ENCODE assay signal across 8 cellular contexts in the genomic region with DNA sequence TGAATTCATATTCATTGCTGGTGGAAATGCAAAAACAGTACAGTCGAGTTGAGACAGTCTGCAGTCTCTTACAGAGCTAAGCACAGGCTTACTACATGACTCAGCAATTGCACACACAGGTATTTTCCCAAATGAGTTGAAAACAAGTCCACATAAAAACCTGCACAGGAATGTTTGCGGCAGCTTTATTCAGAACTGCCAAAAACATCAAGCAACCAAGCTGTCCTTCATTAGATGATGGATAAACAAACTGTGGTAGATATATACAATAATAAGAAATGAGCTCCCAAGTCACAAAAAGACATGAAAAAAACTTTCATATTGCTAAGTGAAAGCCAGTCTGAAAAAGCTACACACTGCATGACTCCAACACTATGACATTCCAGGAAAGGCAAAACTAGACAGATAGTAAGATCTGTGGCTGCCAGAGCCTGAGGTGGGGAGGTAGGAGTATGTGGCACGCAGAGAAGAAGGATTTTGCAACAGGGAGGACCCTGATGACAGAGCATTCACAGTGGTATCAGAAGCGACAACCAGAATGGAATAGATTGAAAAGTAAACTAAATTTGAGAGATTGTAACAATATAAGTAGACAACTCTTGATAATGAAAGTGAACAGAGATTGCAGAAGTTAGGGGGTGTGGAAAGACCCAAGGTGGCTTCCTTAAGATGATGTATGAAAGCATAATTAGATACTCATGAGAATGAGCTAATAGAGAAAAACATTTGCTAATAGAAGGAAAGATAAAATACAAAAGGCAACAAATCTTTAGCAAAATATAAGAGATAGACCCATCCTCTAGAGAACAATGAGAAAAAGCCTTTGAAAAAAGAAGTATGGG. TPM values are rescaled to one million over a fixed set of nuclear protein-coding genes. Genes with fewer than 3 reads are reported as not detected.
A peak's percentile ranks its signal among the peaks of the same experiment; 100 is the strongest.
DNase-seq lines count a peak whose midpoint lies in the region; ATAC-seq, FAIRE-seq and TF ChIP-seq lines count a peak whose summit lies in the region.

No MANE protein-coding gene starts in this region.

- no peaks in the 10 kb centered on the region for H4K20me1 ChIP-seq in keratinocyte (ENCODE audit: control insufficient read depth, extremely low read depth, insufficient read depth, low read length)

- H3K27ac Mint-ChIP-seq in activated CD4-positive, alpha-beta T cell treated with anti-CD3 and anti-CD28 coated beads, Interleukin-2, amount 10 ng/mL, durations not matched to agents 7 days and 5 days: no peak overlapping the region

- CTCF ChIA-PET in AG04449 (lab: Yijun Ruan, JAX): interaction anchor here (0.7 to 2.8 kb wide), 7 partner anchors 10 to 450 kb away, joined by 3 to 11 read pairs (median 4); no protein-coding TSS in a partner anchor
- CTCF ChIA-PET in activated CD4-positive, alpha-beta T cell treated with anti-CD3 and anti-CD28 coated beads, Interleukin-2, amount 10 ng/mL, durations not matched to agents 7 days and 5 days (lab: Charles Lee): interaction anchor here (0.7 kb wide), 1 partner anchor 513 kb away, joined by 3 read pairs; no protein-coding TSS in a partner anchor

- no peaks in the 10 kb centered on the region for H3K36me3 ChIP-seq in keratinocyte (ENCODE audit: control insufficient read depth in 2 of 2, extremely low read depth in 1 of 2, insufficient read depth in 2 of 2, low read length in 2 of 2)

- ATAC-seq in GM21723 (IDR thresholded peaks at IDR 0.05; ENCODE audit: unreplicated experiment): peak; percentile 60

- peak overlapping the region; percentile 49 for H2AFZ ChIP-seq in keratinocyte (ENCODE audit: control insufficient read depth, low read length)

- H3K4me2 ChIP-seq in keratinocyte (ENCODE audit: control insufficient read depth, extremely low read depth, insufficient read depth, low read depth, low read length): peak overlapping the region; percentile 95

- TF ChIP-seq CTCF in AG04449 (IDR thresholded peaks at IDR 0.05; ENCODE audit: insufficient read depth, low read length, missing control alignments) (no peak), VCaP (conservative IDR thresholded peaks at IDR 0.05) (no peak), keratinocyte (optimal IDR thresholded peaks at IDR 0.05 in 1 of 3, IDR thresholded peaks at IDR 0.05 in 1 of 3, conservative IDR thresholded peaks at IDR 0.05 in 1 of 3; ENCODE audit: extremely low read depth in 1 of 3, insufficient read depth in 2 of 3, low read length in 3 of 3) (no peak), D721Med (IDR thresholded peaks at IDR 0.05; ENCODE audit: insufficient read depth, missing control alignments) (no peak)

- dilution Hi-C loops in keratinocyte (cut with MboI; ENCODE audit: extremely low pct_ligation_motif_present, low sequenced_read_pairs): no loop called here

- H3K9me1 ChIP-seq in keratinocyte (ENCODE audit: control insufficient read depth, extremely low read depth, insufficient read depth, low read length): no peaks in the 10 kb centered on the region

- H3K79me2 ChIP-seq in keratinocyte (ENCODE audit: control insufficient read depth, insufficient read depth, low read length): no peaks in the 10 kb centered on the region

- H3K4me3 Mint-ChIP-seq in activated CD4-positive, alpha-beta T cell treated with anti-CD3 and anti-CD28 coated beads, Interleukin-2, amount 10 ng/mL, durations not matched to agents 7 days and 5 days: no peak overlapping the region

- H3K4me3 ChIP-seq in AG04449 (ENCODE audit: low read depth, low read length) (no peak overlapping the region), keratinocyte (ENCODE audit: control insufficient read depth in 2 of 3, extremely low read depth in 1 of 3, insufficient read depth in 2 of 3, low read depth in 1 of 3, low read length in 3 of 3) (peak overlapping the region in 2 of 3 experiments; percentile 60 to 64)

- H3K27me3 Mint-ChIP-seq in activated CD4-positive, alpha-beta T cell treated with anti-CD3 and anti-CD28 coated beads, Interleukin-2, amount 10 ng/mL, durations not matched to agents 7 days and 5 days: no peaks in the 10 kb centered on the region

- no peaks in the 10 kb centered on the region for H3K9me3 Mint-ChIP-seq in activated CD4-positive, alpha-beta T cell treated with anti-CD3 and anti-CD28 coated beads, Interleukin-2, amount 10 ng/mL, durations not matched to agents 7 days and 5 days

- H3K27ac ChIP-seq in VCaP: peak overlapping the region; percentile 8; the same call in 1 of the 2 replicates
- peak overlapping the region; percentile 88 for H3K27ac ChIP-seq in keratinocyte (ENCODE audit: control insufficient read depth, insufficient read depth, low read length)

- peaks cover 17% of the 10 kb centered on the region for H3K4me1 ChIP-seq in keratinocyte (ENCODE audit: control insufficient read depth, extremely low read depth, insufficient read depth, low read length)

- FAIRE-seq in keratinocyte (lab: Jason Lieb, UNC): peak; percentile 97
- FAIRE-seq in D721Med (lab: Jason Lieb, UNC): no peak

- H3K36me3 Mint-ChIP-seq in activated CD4-positive, alpha-beta T cell treated with anti-CD3 and anti-CD28 coated beads, Interleukin-2, amount 10 ng/mL, durations not matched to agents 7 days and 5 days (ENCODE audit: low read depth): no peaks in the 10 kb centered on the region

- H3K4me1 Mint-ChIP-seq in activated CD4-positive, alpha-beta T cell treated with anti-CD3 and anti-CD28 coated beads, Interleukin-2, amount 10 ng/mL, durations not matched to agents 7 days and 5 days: peaks cover 2% of the 10 kb centered on the region

- POLR2A ChIA-PET in AG04449 (lab: Yijun Ruan, JAX): interaction anchor here (0.6 kb wide), 1 partner anchor 228 kb away, joined by 3 read pairs; no protein-coding TSS in a partner anchor
- POLR2A ChIA-PET in activated CD4-positive, alpha-beta T cell treated with anti-CD3 and anti-CD28 coated beads, Interleukin-2, amount 10 ng/mL, durations not matched to agents 7 days and 5 days (lab: Charles Lee): no interaction called here

- peak overlapping the region; percentile 63 for H3K9ac ChIP-seq in keratinocyte (ENCODE audit: control insufficient read depth, extremely low read depth, insufficient read depth, low read length)

- DNase-seq in AG04449 (ENCODE audit: low read depth, low spot score) (peak; percentile 33), keratinocyte (ENCODE audit: low read depth, low spot score) (peak; percentile 68), NCI-H1694 treated with DMSO at 0.1 percent for 48 hours (lab: John Stamatoyannopoulos, UW) (no peak), D721Med (ENCODE audit: insufficient read length, low spot score) (no peak), C1 segment of cervical spinal cord (lab: John Stamatoyannopoulos, UW) (no peak)
- DNase-seq in activated CD4-positive, alpha-beta T cell treated with anti-CD3 and anti-CD28 coated beads, Interleukin-2, amount 10 ng/mL, durations not matched to agents 7 days and 5 days: no peak

- H3K9me3 ChIP-seq in keratinocyte (ENCODE audit: control insufficient read depth, low read depth, low read length): no peaks in the 10 kb centered on the region

- H3K27me3 ChIP-seq in keratinocyte (ENCODE audit: control insufficient read depth, extremely low read depth, insufficient read depth, low read length): no peaks in the 10 kb centered on the region

RNA-seq across cellular contexts. Expression of gene TSC22D1, which starts 52.7 kb away (rescaled TPM):
- 86.6 to 177 TPM (median 97.2 TPM) in 3 replicates for polyA plus RNA-seq in keratinocyte
- 63.6 TPM for polyA plus RNA-seq in keratinocyte (2011; ENCODE audit: low read depth)
- polyA plus RNA-seq in keratinocyte (2011; cell fraction: cytosol; rRNA removed): 75.4 and 100 TPM in 2 replicates
- polyA plus RNA-seq in keratinocyte (2011; cell fraction: nucleus; rRNA removed): 250 and 315 TPM in 2 replicates
- 58.9 TPM in 2 replicates for polyA plus RNA-seq in keratinocyte (2012; ENCODE audit: low replicate concordance)
- 35.3 to 148 TPM (median 80.7 TPM) in 3 replicates for polyA minus RNA-seq in keratinocyte
- 61.0 TPM for polyA minus RNA-seq in keratinocyte (2011; cell fraction: cytosol; rRNA and poly(A)+ RNA removed)
- 154 and 239 TPM in 2 replicates for polyA minus RNA-seq in keratinocyte (2011; cell fraction: nucleus; rRNA and poly(A)+ RNA removed)
- 10 to 100 TPM; 13.3 to 13.6 TPM for total RNA-seq in activated CD4-positive, alpha-beta T cell treated with anti-CD3 and anti-CD28 coated beads, Interleukin-2, amount 10 ng/mL, durations not matched to agents 7 days and 5 days

Comparison
In these comparisons a context has a peak if more than half of its experiments do, and no peak if none do; other contexts are left out.
1. DNase-seq: peak in AG04449 (single experiment) and keratinocyte (single experiment); none in NCI-H1694 treated with DMSO at 0.1 percent for 48 hours (single experiment), activated CD4-positive, alpha-beta T cell treated with anti-CD3 and anti-CD28 coated beads, Interleukin-2, amount 10 ng/mL, durations not matched to agents 7 days and 5 days (single experiment), D721Med (single experiment) and C1 segment of cervical spinal cord (0 of 14).